In genomic region chr1:42657981-42658879, GRCh38 we compare ENCODE assay signal across 1 cellular context.
TF ChIP-seq lines count a peak whose summit lies in the region.

Gene PPIH (plus strand): TSS chr1:42658423. CDS start chr1:42658447, 24 bp downstream.

TF ChIP-seq in GM12878, 131 proteins besides CTCF, POLR2A, EP300 and RAD21 (continued from another document and continues in another):
- TF ChIP-seq CEBPZ (IDR thresholded peaks at IDR 0.05; ENCODE audit: low read depth, low read length) (no peak), HDAC2 (IDR thresholded peaks at IDR 0.05) (0 out of 2 replicates have a peak, but pooled peaks have one; percentile 40), SIX5 (IDR thresholded peaks at IDR 0.05; ENCODE audit: low read depth, low read length, severe bottlenecking) (peak; percentile 53), HCFC1 (IDR thresholded peaks at IDR 0.05; ENCODE audit: low read length) (peak; percentile 80), IKZF1 (conservative IDR thresholded peaks at IDR 0.05) (peak; percentile 84), IRF5 (IDR thresholded peaks at IDR 0.05; ENCODE audit: borderline replicate concordance) (no peak), ELK1 (IDR thresholded peaks at IDR 0.05; ENCODE audit: low read depth, low read length) (peak; percentile 72), SMAD5 (IDR thresholded peaks at IDR 0.05; ENCODE audit: low read depth) (peak; percentile 87; the same call in 1 of the 2 replicates), CHD4 (IDR thresholded peaks at IDR 0.05) (no peak), JUND (IDR thresholded peaks at IDR 0.05; ENCODE audit: low read depth, low read length) (no peak), EED (IDR thresholded peaks at IDR 0.05; ENCODE audit: low read depth) (no peak), ESRRA (IDR thresholded peaks at IDR 0.05; ENCODE audit: low read length) (no peak), CREB1 (IDR thresholded peaks at IDR 0.05; ENCODE audit: low read depth) (peak; percentile 79), KAT2A (conservative IDR thresholded peaks at IDR 0.05; ENCODE audit: control insufficient read depth, low read depth, low read length) (no peak), NFXL1 (IDR thresholded peaks at IDR 0.05; ENCODE audit: borderline replicate concordance) (no peak), SKIL (IDR thresholded peaks at IDR 0.05; ENCODE audit: low read depth, poor library complexity, severe bottlenecking) (peak; percentile 51), MEF2A (IDR thresholded peaks at IDR 0.05; ENCODE audit: insufficient read depth, low read depth, low read length) (no peak), STAT1 (conservative IDR thresholded peaks at IDR 0.05) (0 out of 2 replicates have a peak, but pooled peaks have one; percentile 38), SIN3A (IDR thresholded peaks at IDR 0.05; ENCODE audit: low read depth, low read length) (peak; percentile 98), POU2F2 (IDR thresholded peaks at IDR 0.05; ENCODE audit: borderline replicate concordance, low read depth, low read length) (peak; percentile 74; the same call in 2 of the 3 replicates), NR2C2 (IDR thresholded peaks at IDR 0.05; ENCODE audit: borderline replicate concordance, control insufficient read depth, insufficient read length, low read depth) (peak; percentile 84), ZBTB11 (CRISPR knock-in tag; IDR thresholded peaks at IDR 0.05) (peak; percentile 68), EZH2 (IDR thresholded peaks at IDR 0.05; ENCODE audit: borderline replicate concordance, control insufficient read depth, low read depth, low read length) (no peak), TBL1XR1 (IDR thresholded peaks at IDR 0.05; ENCODE audit: low read depth, low read length) (peak; percentile 42; the same call in 1 of the 2 replicates), NBN (IDR thresholded peaks at IDR 0.05) (peak; percentile 81), RB1 (IDR thresholded peaks at IDR 0.05; ENCODE audit: borderline replicate concordance) (no peak; the same call in 1 of the 2 replicates), HSF1 (IDR thresholded peaks at IDR 0.05; ENCODE audit: low read depth, low read length) (no peak), ETV6 (conservative IDR thresholded peaks at IDR 0.05 in 1 of 2, IDR thresholded peaks at IDR 0.05 in 1 of 2; ENCODE audit: borderline replicate concordance in 1 of 2, low read depth in 1 of 2) (no peak), SPI1 (IDR thresholded peaks at IDR 0.05; ENCODE audit: borderline replicate concordance, insufficient read depth, low read depth, low read length) (no peak), ZSCAN29 (IDR thresholded peaks at IDR 0.05) (no peak), CHD2 (IDR thresholded peaks at IDR 0.05; ENCODE audit: borderline replicate concordance, low read depth, low read length) (peak; percentile 79), NFIC (IDR thresholded peaks at IDR 0.05; ENCODE audit: low read depth, low read length) (no peak), PAX8 (IDR thresholded peaks at IDR 0.05) (no peak), PBX3 (IDR thresholded peaks at IDR 0.05; ENCODE audit: insufficient replicate concordance, low read depth, low read length) (peak; percentile 5), ZNF274 (IDR thresholded peaks at IDR 0.05; ENCODE audit: insufficient read depth, insufficient read length) (no peak), SP1 (IDR thresholded peaks at IDR 0.05; ENCODE audit: low read depth, low read length) (peak; percentile 92), CUX1 (IDR thresholded peaks at IDR 0.05; ENCODE audit: insufficient replicate concordance, low read depth, low read length) (no peak), RCOR1 (conservative IDR thresholded peaks at IDR 0.05; ENCODE audit: low read depth, low read length) (0 out of 2 replicates have a peak, but pooled peaks have one; percentile 35), MYB (IDR thresholded peaks at IDR 0.05; ENCODE audit: borderline replicate concordance, low read depth, low read length) (no peak), PML (IDR thresholded peaks at IDR 0.05; ENCODE audit: low read length) (peak; percentile 83), USF1 (IDR thresholded peaks at IDR 0.05; ENCODE audit: borderline replicate concordance, extremely low read length, insufficient read depth, low read depth, low read length) (peak; percentile 20)
